Comparison of ENCODE assay signal across 1 cellular context in genomic region chr7:52017802-52018679, GRCh38.
TF ChIP-seq lines count a peak whose summit lies in the region.

No MANE protein-coding gene starts in this region.

TF ChIP-seq in HepG2, 621 proteins besides CTCF, POLR2A, EP300 and RAD21 (continued from another document and continues in another):
- no peak for TF ChIP-seq HMGXB3 (CRISPR knock-in tag; IDR thresholded peaks at IDR 0.05; ENCODE audit: borderline replicate concordance)
- TF ChIP-seq, protein P1, sequence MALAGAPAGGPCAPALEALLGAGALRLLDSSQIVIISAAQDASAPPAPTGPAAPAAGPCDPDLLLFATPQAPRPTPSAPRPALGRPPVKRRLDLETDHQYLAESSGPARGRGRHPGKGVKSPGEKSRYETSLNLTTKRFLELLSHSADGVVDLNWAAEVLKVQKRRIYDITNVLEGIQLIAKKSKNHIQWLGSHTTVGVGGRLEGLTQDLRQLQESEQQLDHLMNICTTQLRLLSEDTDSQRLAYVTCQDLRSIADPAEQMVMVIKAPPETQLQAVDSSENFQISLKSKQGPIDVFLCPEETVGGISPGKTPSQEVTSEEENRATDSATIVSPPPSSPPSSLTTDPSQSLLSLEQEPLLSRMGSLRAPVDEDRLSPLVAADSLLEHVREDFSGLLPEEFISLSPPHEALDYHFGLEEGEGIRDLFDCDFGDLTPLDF (CRISPR knock-in tag; IDR thresholded peaks at IDR 0.05), result no peak
- TF ChIP-seq ZSCAN21 (CRISPR knock-in tag; IDR thresholded peaks at IDR 0.05; ENCODE audit: borderline replicate concordance), result no peak
- 0 out of 2 replicates have a peak, but pooled peaks have one; percentile 47 for TF ChIP-seq ZNF143 (CRISPR knock-in tag; IDR thresholded peaks at IDR 0.05)
- no peak for TF ChIP-seq KLF11 (CRISPR knock-in tag; IDR thresholded peaks at IDR 0.05)
- no peak for TF ChIP-seq ZC3H4 (CRISPR knock-in tag; IDR thresholded peaks at IDR 0.05; ENCODE audit: borderline replicate concordance)
- TF ChIP-seq MED13 (CRISPR knock-in tag; IDR thresholded peaks at IDR 0.05), result no peak
- TF ChIP-seq YY1 (IDR thresholded peaks at IDR 0.05; ENCODE audit: insufficient read depth, insufficient replicate concordance, low read depth, low read length), result no peak
- TF ChIP-seq ZNF746 (CRISPR knock-in tag; IDR thresholded peaks at IDR 0.05), result no peak
- no peak for TF ChIP-seq ZBTB21 (CRISPR knock-in tag; IDR thresholded peaks at IDR 0.05)
- TF ChIP-seq ZFP62 (CRISPR knock-in tag; IDR thresholded peaks at IDR 0.05), result no peak
- no peak for TF ChIP-seq ZNF205 (CRISPR knock-in tag; IDR thresholded peaks at IDR 0.05)
- no peak for TF ChIP-seq RNF219 (CRISPR knock-in tag; IDR thresholded peaks at IDR 0.05)
- no peak for TF ChIP-seq MIER3 (CRISPR knock-in tag; IDR thresholded peaks at IDR 0.05; ENCODE audit: borderline replicate concordance)
- TF ChIP-seq, protein P2, sequence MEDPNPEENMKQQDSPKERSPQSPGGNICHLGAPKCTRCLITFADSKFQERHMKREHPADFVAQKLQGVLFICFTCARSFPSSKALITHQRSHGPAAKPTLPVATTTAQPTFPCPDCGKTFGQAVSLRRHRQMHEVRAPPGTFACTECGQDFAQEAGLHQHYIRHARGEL (CRISPR knock-in tag; IDR thresholded peaks at IDR 0.05), result no peak
- 0 out of 2 replicates have a peak, but pooled peaks have one; percentile 28 for TF ChIP-seq STAG1 (CRISPR knock-in tag; IDR thresholded peaks at IDR 0.05)
- TF ChIP-seq HNF4A (CRISPR knock-in tag; IDR thresholded peaks at IDR 0.05), result peak; percentile 82
- TF ChIP-seq, protein P3, sequence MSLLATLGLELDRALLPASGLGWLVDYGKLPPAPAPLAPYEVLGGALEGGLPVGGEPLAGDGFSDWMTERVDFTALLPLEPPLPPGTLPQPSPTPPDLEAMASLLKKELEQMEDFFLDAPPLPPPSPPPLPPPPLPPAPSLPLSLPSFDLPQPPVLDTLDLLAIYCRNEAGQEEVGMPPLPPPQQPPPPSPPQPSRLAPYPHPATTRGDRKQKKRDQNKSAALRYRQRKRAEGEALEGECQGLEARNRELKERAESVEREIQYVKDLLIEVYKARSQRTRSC (CRISPR knock-in tag; IDR thresholded peaks at IDR 0.05; ENCODE audit: low read depth), result no peak
- no peak for TF ChIP-seq RFXAP (CRISPR knock-in tag; IDR thresholded peaks at IDR 0.05; ENCODE audit: borderline replicate concordance)
- TF ChIP-seq SNAPC2 (CRISPR knock-in tag; IDR thresholded peaks at IDR 0.05), result no peak
- TF ChIP-seq, protein P4, sequence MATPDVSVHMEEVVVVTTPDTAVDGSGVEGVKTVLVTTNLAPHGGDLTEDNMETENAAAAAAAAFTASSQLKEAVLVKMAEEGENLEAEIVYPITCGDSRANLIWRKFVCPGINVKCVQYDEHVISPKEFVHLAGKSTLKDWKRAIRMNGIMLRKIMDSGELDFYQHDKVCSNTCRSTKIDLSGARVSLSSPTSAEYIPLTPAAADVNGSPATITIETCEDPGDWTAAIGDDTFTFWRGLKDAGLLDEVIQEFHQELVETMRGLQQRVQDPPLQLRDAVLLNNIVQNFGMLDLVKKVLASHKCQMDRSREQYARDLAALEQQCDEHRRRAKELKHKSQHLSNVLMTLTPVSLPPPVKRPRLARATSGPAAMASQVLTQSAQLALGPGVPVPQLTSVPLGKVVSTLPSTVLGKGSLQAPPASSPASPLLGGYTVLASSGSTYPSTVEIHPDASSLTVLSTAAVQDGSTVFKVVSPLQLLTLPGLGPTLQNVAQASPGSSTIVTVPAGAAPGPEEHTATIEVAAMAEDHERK (CRISPR knock-in tag; IDR thresholded peaks at IDR 0.05; ENCODE audit: low read depth), result no peak
- TF ChIP-seq ELF1 (CRISPR knock-in tag; IDR thresholded peaks at IDR 0.05), result no peak
- TF ChIP-seq TSC22D2 (CRISPR knock-in tag; IDR thresholded peaks at IDR 0.05; ENCODE audit: borderline replicate concordance), result no peak
- no peak for TF ChIP-seq NR3C1 (CRISPR knock-in tag; IDR thresholded peaks at IDR 0.05)
- TF ChIP-seq, protein P5, sequence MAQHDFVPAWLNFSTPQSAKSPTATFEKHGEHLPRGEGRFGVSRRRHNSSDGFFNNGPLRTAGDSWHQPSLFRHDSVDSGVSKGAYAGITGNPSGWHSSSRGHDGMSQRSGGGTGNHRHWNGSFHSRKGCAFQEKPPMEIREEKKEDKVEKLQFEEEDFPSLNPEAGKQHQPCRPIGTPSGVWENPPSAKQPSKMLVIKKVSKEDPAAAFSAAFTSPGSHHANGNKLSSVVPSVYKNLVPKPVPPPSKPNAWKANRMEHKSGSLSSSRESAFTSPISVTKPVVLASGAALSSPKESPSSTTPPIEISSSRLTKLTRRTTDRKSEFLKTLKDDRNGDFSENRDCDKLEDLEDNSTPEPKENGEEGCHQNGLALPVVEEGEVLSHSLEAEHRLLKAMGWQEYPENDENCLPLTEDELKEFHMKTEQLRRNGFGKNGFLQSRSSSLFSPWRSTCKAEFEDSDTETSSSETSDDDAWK (CRISPR knock-in tag; IDR thresholded peaks at IDR 0.05), result no peak
- TF ChIP-seq SALL1 (CRISPR knock-in tag; IDR thresholded peaks at IDR 0.05), result peak; percentile 32
- TF ChIP-seq SRSF9 (IDR thresholded peaks at IDR 0.05; ENCODE audit: borderline replicate concordance, insufficient read depth, low read depth, low read length, poor library complexity, severe bottlenecking), result no peak
- TF ChIP-seq SALL2 (CRISPR knock-in tag; IDR thresholded peaks at IDR 0.05), result no peak
- no peak for TF ChIP-seq IKZF1 (IDR thresholded peaks at IDR 0.05)
- no peak for TF ChIP-seq ZNF878 (CRISPR knock-in tag; IDR thresholded peaks at IDR 0.05)
- TF ChIP-seq KDM2A (CRISPR knock-in tag; IDR thresholded peaks at IDR 0.05; ENCODE audit: borderline replicate concordance, low read depth), result peak; percentile 41; the same call in 1 of the 2 replicates
- 0 out of 2 replicates have a peak, but pooled peaks have one; percentile 30 for TF ChIP-seq EHMT2 (IDR thresholded peaks at IDR 0.05; ENCODE audit: borderline replicate concordance, low read depth, low read length)
- TF ChIP-seq SSRP1 (CRISPR knock-in tag; IDR thresholded peaks at IDR 0.05), result no peak
- no peak for TF ChIP-seq ONECUT2 (CRISPR knock-in tag; IDR thresholded peaks at IDR 0.05)
- TF ChIP-seq ZNF713 (CRISPR knock-in tag; IDR thresholded peaks at IDR 0.05), result no peak
- no peak for TF ChIP-seq ZNF431 (CRISPR knock-in tag; IDR thresholded peaks at IDR 0.05; ENCODE audit: borderline replicate concordance, low read depth)
- no peak for TF ChIP-seq GTF3A (CRISPR knock-in tag; conservative IDR thresholded peaks at IDR 0.05)
- no peak for TF ChIP-seq IKZF4 (CRISPR knock-in tag; IDR thresholded peaks at IDR 0.05; ENCODE audit: borderline replicate concordance, low read depth, not compliant biosample characterization)
- no peak for TF ChIP-seq MBNL3 (CRISPR knock-in tag; conservative IDR thresholded peaks at IDR 0.05)
- TF ChIP-seq NCOA2 (CRISPR knock-in tag; IDR thresholded peaks at IDR 0.05), result no peak
- TF ChIP-seq ZNF280D (CRISPR knock-in tag; IDR thresholded peaks at IDR 0.05), result no peak
- TF ChIP-seq ZNF564 (CRISPR knock-in tag; IDR thresholded peaks at IDR 0.05), result no peak
- no peak for TF ChIP-seq RBAK (CRISPR knock-in tag; IDR thresholded peaks at IDR 0.05)
- no peak for TF ChIP-seq DRAP1 (CRISPR knock-in tag; IDR thresholded peaks at IDR 0.05)
- peak; percentile 41 for TF ChIP-seq XRCC5 (optimal IDR thresholded peaks at IDR 0.05; ENCODE audit: low read length)
- no peak for TF ChIP-seq KLF12 (CRISPR knock-in tag; IDR thresholded peaks at IDR 0.05; ENCODE audit: borderline replicate concordance)
- no peak for TF ChIP-seq HIVEP1 (CRISPR knock-in tag; IDR thresholded peaks at IDR 0.05)
- no peak for TF ChIP-seq ZSCAN9 (CRISPR knock-in tag; IDR thresholded peaks at IDR 0.05; ENCODE audit: borderline replicate concordance)
- TF ChIP-seq, protein P6, sequence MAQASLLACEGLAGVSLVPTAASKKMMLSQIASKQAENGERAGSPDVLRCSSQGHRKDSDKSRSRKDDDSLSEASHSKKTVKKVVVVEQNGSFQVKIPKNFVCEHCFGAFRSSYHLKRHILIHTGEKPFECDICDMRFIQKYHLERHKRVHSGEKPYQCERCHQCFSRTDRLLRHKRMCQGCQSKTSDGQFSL (CRISPR knock-in tag; IDR thresholded peaks at IDR 0.05), result no peak
- no peak for TF ChIP-seq ZKSCAN8 (CRISPR knock-in tag; IDR thresholded peaks at IDR 0.05; ENCODE audit: borderline replicate concordance)
- no peak; the same call in 1 of the 2 replicates for TF ChIP-seq SOX5 (CRISPR knock-in tag; IDR thresholded peaks at IDR 0.05; ENCODE audit: borderline replicate concordance)
- no peak for TF ChIP-seq ZZZ3 (CRISPR knock-in tag; IDR thresholded peaks at IDR 0.05; ENCODE audit: borderline replicate concordance)
- TF ChIP-seq, protein P7, sequence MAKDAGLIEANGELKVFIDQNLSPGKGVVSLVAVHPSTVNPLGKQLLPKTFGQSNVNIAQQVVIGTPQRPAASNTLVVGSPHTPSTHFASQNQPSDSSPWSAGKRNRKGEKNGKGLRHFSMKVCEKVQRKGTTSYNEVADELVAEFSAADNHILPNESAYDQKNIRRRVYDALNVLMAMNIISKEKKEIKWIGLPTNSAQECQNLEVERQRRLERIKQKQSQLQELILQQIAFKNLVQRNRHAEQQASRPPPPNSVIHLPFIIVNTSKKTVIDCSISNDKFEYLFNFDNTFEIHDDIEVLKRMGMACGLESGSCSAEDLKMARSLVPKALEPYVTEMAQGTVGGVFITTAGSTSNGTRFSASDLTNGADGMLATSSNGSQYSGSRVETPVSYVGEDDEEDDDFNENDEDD (CRISPR knock-in tag; IDR thresholded peaks at IDR 0.05; ENCODE audit: borderline replicate concordance), result no peak
- TF ChIP-seq NFATC3 (CRISPR knock-in tag; IDR thresholded peaks at IDR 0.05), result no peak
